ENCODE assay signal across 15 cellular contexts in the genomic region with DNA sequence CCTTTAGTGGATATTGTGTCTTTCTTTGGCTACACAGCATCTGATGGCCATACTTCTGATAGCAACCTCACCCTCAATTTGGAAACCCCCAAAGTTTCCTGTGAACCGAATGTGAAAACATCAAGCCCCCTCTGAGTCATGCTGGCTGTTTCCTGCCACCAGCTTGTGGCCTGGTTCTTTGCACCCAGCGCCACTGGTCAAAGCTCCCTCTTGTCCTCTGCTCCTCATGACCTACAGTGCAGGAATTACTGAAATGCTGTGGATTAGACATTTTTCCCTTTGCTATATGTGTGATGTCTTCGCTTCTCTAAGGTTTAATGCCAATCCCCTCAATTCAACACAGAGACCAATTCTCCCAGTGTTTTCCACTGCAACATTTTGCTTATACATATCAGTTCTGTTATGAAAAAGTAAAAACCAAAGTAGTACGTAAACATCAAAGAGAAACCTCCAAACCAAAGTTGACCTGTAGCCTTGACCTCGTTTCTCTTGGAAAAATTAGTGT.
DNase-seq lines count a peak whose midpoint lies in the region; ATAC-seq and TF ChIP-seq lines count a peak whose summit lies in the region.
"Had no signal": no experiment of that assay in that cellular context is flagged by ENCODE, and none has a peak within 500 bp of the region (broad histone marks: within the 10 kb centered on the region; RNA-seq: fewer than 3 reads in every experiment).

No MANE protein-coding gene starts in this region.

- no peaks in the 10 kb centered on the region for H3K36me3 ChIP-seq in colonic mucosa
- H3K36me3 ChIP-seq: SJCRH30, vagina had no signal

- H3K9me3 Mint-ChIP-seq in activated CD4-positive, alpha-beta T cell treated with anti-CD3 and anti-CD28 coated beads, Interleukin-2, amount 10 ng/mL, durations not matched to agents 24 days and 14 days, result no peaks in the 10 kb centered on the region

- peak; percentile 7 for DNase-seq in RPMI7951 (ENCODE audit: low read depth)
- no peak for DNase-seq in colonic mucosa
- no peak for DNase-seq in T-helper 9 cell
- no peak for DNase-seq in EL
- no peak for DNase-seq in activated CD4-positive, alpha-beta T cell treated with anti-CD3 and anti-CD28 coated beads, Interleukin-2, amount 10 ng/mL, durations not matched to agents 24 days and 14 days
- DNase-seq: activated CD4-positive, alpha-beta T cell treated with anti-CD3 and anti-CD28 coated beads for 1 hour; activated naive CD4-positive, alpha-beta T cell treated with anti-CD3 and anti-CD28 coated beads, Interleukin-2, amount 50 U/mL, for 16 hours; NCI-H226; SJCRH30 had no signal

- H3K27me3 ChIP-seq in colonic mucosa, result no peaks in the 10 kb centered on the region
- H3K27me3 ChIP-seq: SJCRH30, vagina had no signal

- H3K27ac ChIP-seq in colonic mucosa, result no peak overlapping the region
- H3K27ac ChIP-seq: coronary artery, SJCRH30, vagina had no signal

- no peaks in the 10 kb centered on the region for H3K9me3 ChIP-seq in colonic mucosa
- H3K9me3 ChIP-seq: SJCRH30, vagina had no signal

- TF ChIP-seq CTCF in colonic mucosa (IDR thresholded peaks at IDR 0.05), result no peak

- H3K4me1 ChIP-seq in colonic mucosa, result no peaks in the 10 kb centered on the region
- H3K4me1 ChIP-seq: SJCRH30, vagina had no signal

- H3K9ac ChIP-seq in colonic mucosa (ENCODE audit: low read depth in 2 of 2, low read length in 2 of 2), result no peak overlapping the region

- no peak overlapping the region for H3K4me3 ChIP-seq in colonic mucosa
- H3K4me3 ChIP-seq: coronary artery, lung, SJCRH30, vagina had no signal

- intact Hi-C loops in colonic mucosa (cut with DNase I), result no loop called here
- intact Hi-C loops in activated CD4-positive, alpha-beta T cell treated with anti-CD3 and anti-CD28 coated beads, Interleukin-2, amount 10 ng/mL, durations not matched to agents 24 days and 14 days (cut with micrococcal nuclease), result no loop called here

- no peaks in the 10 kb centered on the region for H3K4me1 Mint-ChIP-seq in activated CD4-positive, alpha-beta T cell treated with anti-CD3 and anti-CD28 coated beads, Interleukin-2, amount 10 ng/mL, durations not matched to agents 24 days and 14 days

- no peaks in the 10 kb centered on the region for H3K36me3 Mint-ChIP-seq in activated CD4-positive, alpha-beta T cell treated with anti-CD3 and anti-CD28 coated beads, Interleukin-2, amount 10 ng/mL, durations not matched to agents 24 days and 14 days (ENCODE audit: low read depth)

- ATAC-seq in GM18867 (IDR thresholded peaks at IDR 0.05; ENCODE audit: unreplicated experiment) (peak; percentile 86), GM21390 (IDR thresholded peaks at IDR 0.05; ENCODE audit: unreplicated experiment) (peak; percentile 73), HG03039 (IDR thresholded peaks at IDR 0.05; ENCODE audit: unreplicated experiment) (peak; percentile 88)

- H3K27me3 Mint-ChIP-seq in activated CD4-positive, alpha-beta T cell treated with anti-CD3 and anti-CD28 coated beads, Interleukin-2, amount 10 ng/mL, durations not matched to agents 24 days and 14 days, result no peaks in the 10 kb centered on the region

- H3K27ac Mint-ChIP-seq in activated CD4-positive, alpha-beta T cell treated with anti-CD3 and anti-CD28 coated beads, Interleukin-2, amount 10 ng/mL, durations not matched to agents 24 days and 14 days, result no peak overlapping the region

- no peak overlapping the region for H3K4me3 Mint-ChIP-seq in activated CD4-positive, alpha-beta T cell treated with anti-CD3 and anti-CD28 coated beads, Interleukin-2, amount 10 ng/mL, durations not matched to agents 24 days and 14 days
